In the genomic region with DNA sequence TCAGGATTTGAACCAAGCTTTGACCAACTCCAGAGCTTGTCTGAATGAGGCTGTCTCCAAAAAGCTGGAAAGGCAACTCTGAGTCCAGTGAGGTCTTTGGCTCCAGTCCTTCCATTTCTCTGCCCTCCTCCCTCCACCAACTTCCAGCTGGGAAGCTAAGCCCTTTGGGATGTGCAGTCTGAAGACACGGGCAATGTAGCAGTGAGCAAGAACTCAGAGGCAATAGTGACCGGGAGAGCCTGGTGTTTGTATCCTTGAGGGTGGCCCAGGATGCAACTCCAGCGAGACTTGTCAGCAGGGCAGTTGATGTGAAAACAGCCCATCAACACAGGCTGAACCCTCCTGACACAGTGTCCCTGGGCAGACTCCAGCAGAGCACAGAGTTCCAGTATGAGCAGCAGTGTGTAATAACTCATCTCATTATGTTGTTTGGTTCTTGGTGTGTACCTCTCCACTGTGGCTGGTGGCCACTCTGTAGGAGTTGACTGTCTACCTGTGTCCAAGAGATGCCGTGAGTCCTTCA, we compare ENCODE assay signal across 16 cellular contexts. TPM values are rescaled to one million over a fixed set of nuclear protein-coding genes. Genes with fewer than 3 reads are reported as not detected.
DNase-seq lines count a peak whose midpoint lies in the region; ATAC-seq and TF ChIP-seq lines count a peak whose summit lies in the region.
"Had no signal": no experiment of that assay in that cellular context is flagged by ENCODE, and none has a peak within 500 bp of the region (broad histone marks: within the 10 kb centered on the region; RNA-seq: fewer than 3 reads in every experiment).

No MANE protein-coding gene starts in this region.

- H3K9me3 ChIP-seq in HEK293 (ENCODE audit: control insufficient read depth, insufficient read depth, low read depth, low read length) (no peaks in the 10 kb centered on the region), breast epithelium (no peaks in the 10 kb centered on the region), testis (no peaks in the 10 kb centered on the region), T-helper 17 cell (ENCODE audit: control insufficient read depth, low read length, poor library complexity, severe bottlenecking) (no peaks in the 10 kb centered on the region)

- 69 to 86% methylated on average over 1 to 4 of the region's 4 CpGs for WGBS in testis, 2 donors

- H3K4me3 Mint-ChIP-seq in T-helper 17 cell = no peak overlapping the region
- H3K4me3 Mint-ChIP-seq: activated naive CD8-positive, alpha-beta T cell treated with anti-CD3 and anti-CD28 coated beads, Interleukin-2, amount 50 U/mL, for 24 hours; CD4-positive, CD25-positive, alpha-beta regulatory T cell; immature natural killer cell had no signal

- peaks cover 43% of the 10 kb centered on the region for H3K27me3 Mint-ChIP-seq in T-helper 17 cell

- DNase-seq in breast epithelium (ENCODE audit: low spot score in 2 of 2) (no peak), left colon (no peak), testis (peak; percentile 70), T-helper 17 cell (no peak), GM10266 (ENCODE audit: extremely low spot score) (no peak), left lobe of liver (ENCODE audit: low spot score) (no peak)
- DNase-seq: activated CD4-positive, alpha-beta T cell treated with anti-CD3 and anti-CD28 coated beads for 1 hour; activated naive CD8-positive, alpha-beta T cell treated with anti-CD3 and anti-CD28 coated beads, Interleukin-2, amount 50 U/mL, for 24 hours; activated T-cell treated with anti-CD3 and anti-CD28 coated beads for 4 hours; CD4-positive, CD25-positive, alpha-beta regulatory T cell; immature natural killer cell; naive B cell; stimulated activated naive CD4-positive, alpha-beta T cell had no signal

- intact Hi-C loops in breast epithelium (cut with DNase I; ENCODE audit: low total_unique reads) = no loop called here
- intact Hi-C loops in left colon (cut with DNase I, micrococcal nuclease) = no loop called here
- intact Hi-C loops in testis (cut with DNase I; ENCODE audit: low total_unique reads) = no loop called here

- ATAC-seq in left colon (peak; percentile 16), T-helper 17 cell (no peak), left lobe of liver (no peak), HG02610 (IDR thresholded peaks at IDR 0.05; ENCODE audit: unreplicated experiment) (no peak)
- ATAC-seq: activated naive CD8-positive, alpha-beta T cell treated with anti-CD3 and anti-CD28 coated beads, Interleukin-2, amount 50 U/mL, for 24 hours had no signal

- H3K4me1 ChIP-seq in HEK293 (ENCODE audit: control insufficient read depth, insufficient read depth, low read length) = no peaks in the 10 kb centered on the region
- H3K4me1 ChIP-seq in breast epithelium = no peaks in the 10 kb centered on the region
- H3K4me1 ChIP-seq in testis = peaks cover 14% of the 10 kb centered on the region

- H3K36me3 ChIP-seq in HEK293 (ENCODE audit: control insufficient read depth in 2 of 2, insufficient read depth in 1 of 2, low read length in 2 of 2) (no peaks in the 10 kb centered on the region), breast epithelium (no peaks in the 10 kb centered on the region), testis (ENCODE audit: low read depth, missing control alignments) (no peaks in the 10 kb centered on the region)

- H3K27me3 ChIP-seq in breast epithelium (no peaks in the 10 kb centered on the region), testis (no peaks in the 10 kb centered on the region)

- H3K27ac ChIP-seq in HEK293 (ENCODE audit: extremely low read depth, low read depth, low read length) (no peak overlapping the region), breast epithelium (peak overlapping the region; percentile 30 to 77), testis (no peak overlapping the region)

- TF ChIP-seq CTCF in HEK293 (tag by site-specific recombination; IDR thresholded peaks at IDR 0.05) (no peak), breast epithelium (IDR thresholded peaks at IDR 0.05) (no peak), testis (IDR thresholded peaks at IDR 0.05) (no peak), GM10266 (IDR thresholded peaks at IDR 0.05; ENCODE audit: control insufficient read depth, insufficient read depth, low read depth, missing control alignments) (no peak)

- TF ChIP-seq POLR2A in breast epithelium (IDR thresholded peaks at IDR 0.05) = no peak
- TF ChIP-seq POLR2A in testis (IDR thresholded peaks at IDR 0.05) = no peak

- no peaks in the 10 kb centered on the region for H3K4me1 Mint-ChIP-seq in T-helper 17 cell

- H3K27ac Mint-ChIP-seq in T-helper 17 cell = no peak overlapping the region
- H3K27ac Mint-ChIP-seq: activated naive CD8-positive, alpha-beta T cell treated with anti-CD3 and anti-CD28 coated beads, Interleukin-2, amount 50 U/mL, for 24 hours; CD4-positive, CD25-positive, alpha-beta regulatory T cell; immature natural killer cell; naive B cell had no signal

- POLR2A ChIA-PET in HEK293 (lab: Yijun Ruan, JAX) = no interaction called here

- CTCF ChIA-PET in HEK293 (lab: Yijun Ruan, JAX) = interaction anchor here (0.6 kb wide), 1 partner anchor 84 kb away, joined by 5 read pairs; no protein-coding TSS in a partner anchor

- no peak overlapping the region for H3K4me3 ChIP-seq in HEK293 (ENCODE audit: low read depth, low read length)
- no peak overlapping the region for H3K4me3 ChIP-seq in breast epithelium
- H3K4me3 ChIP-seq in testis = no peak overlapping the region

- no peaks in the 10 kb centered on the region for H3K36me3 Mint-ChIP-seq in T-helper 17 cell (ENCODE audit: low read depth)
- H3K36me3 Mint-ChIP-seq: immature natural killer cell, naive B cell had no signal

TF ChIP-seq in HEK293, 187 proteins besides CTCF, POLR2A, EP300 and RAD21:
- no peak for TF ChIP-seq KLF10 (tag by site-specific recombination; IDR thresholded peaks at IDR 0.05)
- no peak for TF ChIP-seq ZFP37 (tag by site-specific recombination; IDR thresholded peaks at IDR 0.05)
- TF ChIP-seq ZNF341 (tag by site-specific recombination; IDR thresholded peaks at IDR 0.05; ENCODE audit: low read depth) = 0 out of 2 replicates have a peak, but pooled peaks have one; percentile 9

RNA-seq across cellular contexts. Expression of a gene that starts 6.7 kb away (rescaled TPM):
- total RNA-seq in breast epithelium = 10 to 100 TPM in 1 of 3 donors, 1 to 10 TPM in 2; 1.9 to 11.3 (median 8.5) TPM
- total RNA-seq in left colon = 10 to 100 TPM; 89.3 to 97.0 TPM
- 1 to 10 TPM; 1.1 to 2.7 TPM for total RNA-seq in testis
- 2.5 TPM for polyA plus RNA-seq in testis (ENCODE audit: insufficient read depth, low read depth, low replicate concordance)
- total RNA-seq in T-helper 17 cell = under 1 TPM; 0.31 to 0.32 TPM
- 0.53 TPM for total RNA-seq in left lobe of liver
- total RNA-seq: OCI-LY7 had no signal

Comparison
In these comparisons a context has a peak if more than half of its experiments do, and no peak if none do; other contexts are left out.
1. H3K27ac ChIP-seq: peak in breast epithelium (2 of 2); none in HEK293 (single experiment) and testis (0 of 2).
2. RNA of a gene that starts 6.7 kb away (total RNA-seq): 89.3 to 97.0 TPM in left colon; 1.9 to 11.3 TPM in breast epithelium, 1.1 to 2.7 TPM in testis, 0.53 TPM in left lobe of liver (single experiment) and 0.31 to 0.32 TPM in T-helper 17 cell; every median in the first group is over 4 times any median in the second.